7 cellular contexts compared by ENCODE assay signal in the genomic region with DNA sequence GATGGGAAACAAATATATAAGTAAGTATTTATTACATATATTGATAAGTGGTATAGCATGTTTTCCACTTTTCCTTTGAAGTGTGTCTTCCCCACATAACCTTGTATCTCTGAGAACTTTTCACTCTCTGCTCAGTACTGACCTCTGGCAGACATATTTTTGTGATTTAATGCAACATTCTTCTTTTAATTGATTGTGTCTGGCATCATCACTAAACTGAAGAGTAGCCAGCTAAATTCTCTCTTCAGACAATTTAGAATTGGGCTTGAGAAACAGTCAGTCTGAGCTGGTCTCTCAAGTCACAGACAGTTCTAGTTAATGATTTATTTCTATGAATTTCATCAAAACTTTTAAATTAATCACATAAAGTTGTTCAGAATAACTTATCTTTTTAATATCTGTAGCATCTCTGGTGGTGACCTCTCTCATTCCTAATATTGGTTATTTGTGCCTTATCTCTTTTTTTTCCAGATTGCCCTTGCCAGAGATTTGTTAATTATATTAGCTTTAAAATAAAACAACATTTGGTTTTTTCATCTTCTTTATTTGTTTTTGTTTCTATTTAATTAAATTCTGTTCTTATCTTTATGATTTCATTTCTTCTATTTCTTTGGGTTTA.
DNase-seq lines count a peak whose midpoint lies in the region; FAIRE-seq and TF ChIP-seq lines count a peak whose summit lies in the region.
"Not testable (repeated sequence)": the region's sequence is repeated elsewhere in the genome, so short reads cannot be mapped to it uniquely, and the experiment has no call there.

No MANE protein-coding gene starts in this region.

- H3K4me1 Mint-ChIP-seq in mesothelial cell of epicardium = peaks cover 30% of the 10 kb centered on the region

- peak overlapping the region; percentile 83 for H3K27ac ChIP-seq in VCaP
- peak overlapping the region; percentile 15 for H3K27ac ChIP-seq in subcutaneous abdominal adipose tissue (ENCODE audit: low read depth, low read length)

- H3K36me3 Mint-ChIP-seq in mesothelial cell of epicardium = peaks cover 11% of the 10 kb centered on the region

- peak; percentile 90 for FAIRE-seq in endometrium (lab: Jason Lieb, UNC)
- peak; percentile 45 for FAIRE-seq in islet of Langerhans (lab: Jason Lieb, UNC)

- H3K4me3 Mint-ChIP-seq in mesothelial cell of epicardium = not testable (repeated sequence)

- peak overlapping the region; percentile 82 for H3K27ac Mint-ChIP-seq in mesothelial cell of epicardium

- not testable (repeated sequence) for TF ChIP-seq CTCF in VCaP (conservative IDR thresholded peaks at IDR 0.05); mesothelial cell of epicardium (IDR thresholded peaks at IDR 0.05; ENCODE audit: unreplicated experiment)

- not testable (repeated sequence) for H3K9ac ChIP-seq in subcutaneous abdominal adipose tissue (ENCODE audit: low read length in 5 of 5)

- peak; percentile 20 for DNase-seq in EH (ENCODE audit: low read depth)
- DNase-seq in SK-N-DZ (ENCODE audit: low spot score) = peak; percentile 58
- DNase-seq in mesothelial cell of epicardium (ENCODE audit: low spot score in 2 of 2, unreplicated experiment in 2 of 2) = not testable (repeated sequence)

- H3K36me3 ChIP-seq in subcutaneous abdominal adipose tissue (ENCODE audit: control insufficient read depth in 5 of 5, insufficient read depth in 5 of 5, low read length in 5 of 5) = not testable (repeated sequence)

- not testable (repeated sequence) for H3K9me3 ChIP-seq in subcutaneous abdominal adipose tissue (ENCODE audit: control insufficient read depth in 5 of 5, low read length in 5 of 5)

- not testable (repeated sequence) for H3K27me3 Mint-ChIP-seq in mesothelial cell of epicardium (ENCODE audit: low read depth)

- peaks cover 2 to 55% (median 11%) of the 10 kb centered on the region in 5 donors for H3K4me1 ChIP-seq in subcutaneous abdominal adipose tissue (ENCODE audit: control insufficient read depth in 5 of 5, insufficient read depth in 5 of 5, low read length in 5 of 5)

- H3K27me3 ChIP-seq in subcutaneous abdominal adipose tissue (ENCODE audit: control insufficient read depth in 5 of 5, insufficient read depth in 4 of 5, low read length in 5 of 5) = not testable (repeated sequence)

- peaks cover 35% of the 10 kb centered on the region for H3K9me3 Mint-ChIP-seq in mesothelial cell of epicardium

- H3K4me3 ChIP-seq in subcutaneous abdominal adipose tissue (ENCODE audit: low read depth in 1 of 5, low read length in 5 of 5) = not testable (repeated sequence)
